Comparison of ENCODE assay signal across 15 cellular contexts in genomic region chr7:20343954-20344353, GRCh38. TPM values are rescaled to one million over a fixed set of nuclear protein-coding genes. Genes with fewer than 3 reads are reported as not detected.
A peak's percentile ranks its signal among the peaks of the same experiment; 100 is the strongest.
DNase-seq lines count a peak whose midpoint lies in the region; ATAC-seq, FAIRE-seq and TF ChIP-seq lines count a peak whose summit lies in the region.
"Had no signal": no experiment of that assay in that cellular context is flagged by ENCODE, and none has a peak within 500 bp of the region (broad histone marks: within the 10 kb centered on the region; RNA-seq: fewer than 3 reads in every experiment).

No MANE protein-coding gene starts in this region.

- 15% methylated on average over 2 of the region's 2 CpGs for WGBS in GM12878 (ENCODE audit: insufficient coverage, insufficient replicate concordance, low lambda C conversion rate, missing lambda C conversion rate)

- no peaks in the 10 kb centered on the region for H3K4me1 Mint-ChIP-seq in activated CD8-positive, alpha-beta T cell treated with anti-CD3 and anti-CD28 coated beads for 36 hours (ENCODE audit: low read depth)

- dilution Hi-C loops in keratinocyte (cut with MboI; ENCODE audit: extremely low pct_ligation_motif_present, low sequenced_read_pairs): no loop called here

- no peak for TF ChIP-seq EP300 in GM12878 (IDR thresholded peaks at IDR 0.05; ENCODE audit: borderline replicate concordance in 1 of 2, control insufficient read depth in 1 of 2, low read depth in 2 of 2, low read length in 2 of 2)

- no peak for TF ChIP-seq CTCF in GM12878 (IDR thresholded peaks at IDR 0.05 in 2 of 3, conservative IDR thresholded peaks at IDR 0.05 in 1 of 3; ENCODE audit: control insufficient read depth in 2 of 3, extremely low read depth in 1 of 3, insufficient read depth in 1 of 3, low read depth in 3 of 3, low read length in 3 of 3)
- no peak for TF ChIP-seq CTCF in keratinocyte (optimal IDR thresholded peaks at IDR 0.05 in 1 of 3, IDR thresholded peaks at IDR 0.05 in 1 of 3, conservative IDR thresholded peaks at IDR 0.05 in 1 of 3; ENCODE audit: extremely low read depth in 1 of 3, insufficient read depth in 2 of 3, low read length in 3 of 3)
- TF ChIP-seq CTCF in activated CD8-positive, alpha-beta T cell treated with anti-CD3 and anti-CD28 coated beads for 36 hours (IDR thresholded peaks at IDR 0.05): no peak

- H2AFZ ChIP-seq in GM12878 (ENCODE audit: control insufficient read depth, low read depth, low read length) (no peak overlapping the region), keratinocyte (ENCODE audit: control insufficient read depth, low read length) (no peak overlapping the region)
- H2AFZ ChIP-seq: GM23248 had no signal

- SMC1A ChIA-PET in GM12878 (lab: Charles Lee; ENCODE audit: uncharacterized antibody, unreplicated experiment): interaction anchor here (1.2 to 2.5 kb wide), 4 partner anchors 9 to 43 kb away, joined by 3 to 9 read pairs (median 6); no protein-coding TSS in a partner anchor

- DNase-seq in NCI-H748 (lab: John Stamatoyannopoulos, UW; ENCODE audit: unreplicated experiment) (peak; percentile 12), NCI-H748 treated with DMSO at 0.1 percent for 48 hours (lab: John Stamatoyannopoulos, UW) (no peak), GM12878 (ENCODE audit: low read depth, low spot score) (no peak), keratinocyte (ENCODE audit: low read depth, low spot score) (no peak), substantia nigra (lab: John Stamatoyannopoulos, UW) (no peak), NCI-H510A (lab: John Stamatoyannopoulos, UW) (no peak)
- no peak for DNase-seq in activated CD8-positive, alpha-beta T cell treated with anti-CD3 and anti-CD28 coated beads for 36 hours
- DNase-seq: Calu3; CD4-positive, alpha-beta T cell; DMS 273 treated with DMSO at 0.1 percent for 48 hours; GM23248 had no signal

- no peaks in the 10 kb centered on the region for H3K9me1 ChIP-seq in keratinocyte (ENCODE audit: control insufficient read depth, extremely low read depth, insufficient read depth, low read length)

- no peaks in the 10 kb centered on the region for H3K9me3 Mint-ChIP-seq in activated CD8-positive, alpha-beta T cell treated with anti-CD3 and anti-CD28 coated beads for 36 hours

- in situ Hi-C loops in GM12878 (cut with MboI): no loop called here

- no peaks in the 10 kb centered on the region; the same call in 2 of the 3 replicates for H3K9me3 ChIP-seq in GM12878 (replicated peaks; ENCODE audit: control insufficient read depth, insufficient read depth, low read length)
- no peaks in the 10 kb centered on the region for H3K9me3 ChIP-seq in keratinocyte (ENCODE audit: control insufficient read depth, low read depth, low read length)
- H3K9me3 ChIP-seq: BLaER1 treated with 17β-estradiol and CSF1 and Interleukin-3, amounts not matched to agents 10 nM and 100 nM had no signal

- H3K27me3 ChIP-seq in GM12878 (replicated peaks in 1 of 2; ENCODE audit: control insufficient read depth in 2 of 2, insufficient read depth in 2 of 2, low read length in 1 of 2): no peaks in the 10 kb centered on the region
- no peaks in the 10 kb centered on the region for H3K27me3 ChIP-seq in keratinocyte (ENCODE audit: control insufficient read depth, extremely low read depth, insufficient read depth, low read length)
- H3K27me3 ChIP-seq: BLaER1 treated with 17β-estradiol and CSF1 and Interleukin-3, amounts not matched to agents 10 nM and 100 nM had no signal

- H3K4me1 ChIP-seq in GM12878 (ENCODE audit: control insufficient read depth, insufficient read depth, low read length) (no peaks in the 10 kb centered on the region), keratinocyte (ENCODE audit: control insufficient read depth, extremely low read depth, insufficient read depth, low read length) (peaks cover 44% of the 10 kb centered on the region)
- H3K4me1 ChIP-seq: BLaER1 treated with 17β-estradiol and CSF1 and Interleukin-3, amounts not matched to agents 10 nM and 100 nM had no signal

- no peak for TF ChIP-seq POLR2A in GM12878 (IDR thresholded peaks at IDR 0.05; ENCODE audit: low read depth, low read length)

- H3K4me2 ChIP-seq in GM12878 (ENCODE audit: control insufficient read depth, insufficient read depth) (no peak overlapping the region), keratinocyte (ENCODE audit: control insufficient read depth, extremely low read depth, insufficient read depth, low read depth, low read length) (peak overlapping the region; percentile 18)
- H3K4me2 ChIP-seq: BLaER1 treated with 17β-estradiol and CSF1 and Interleukin-3, amounts not matched to agents 10 nM and 100 nM had no signal

- RAD21 ChIA-PET in GM12878 (lab: Charles Lee; ENCODE audit: unreplicated experiment): no interaction called here

- CTCF ChIA-PET in GM12878 (lab: Yijun Ruan, JAX): interaction anchor here (1.0 to 2.4 kb wide), 5 partner anchors 16 to 362 kb away, joined by 3 to 6 read pairs (median 4); no protein-coding TSS in a partner anchor
- CTCF ChIA-PET in activated CD8-positive, alpha-beta T cell treated with anti-CD3 and anti-CD28 coated beads for 36 hours (lab: Charles Lee): no interaction called here

- no peak overlapping the region for H3K27ac ChIP-seq in GM12878 (ENCODE audit: control insufficient read depth, insufficient read depth)
- no peak overlapping the region for H3K27ac ChIP-seq in keratinocyte (ENCODE audit: control insufficient read depth, insufficient read depth, low read length)
- H3K27ac ChIP-seq in substantia nigra (ENCODE audit: low read depth, low read length, poor library complexity, severe bottlenecking): peak overlapping the region; percentile 15
- H3K27ac ChIP-seq: BLaER1 treated with 17β-estradiol and CSF1 and Interleukin-3, amounts not matched to agents 10 nM and 100 nM; GM23248 had no signal

- H3K36me3 ChIP-seq in GM12878 (ENCODE audit: control insufficient read depth in 2 of 2, insufficient read depth in 2 of 2, low read length in 1 of 2) (no peaks in the 10 kb centered on the region), keratinocyte (ENCODE audit: control insufficient read depth in 2 of 2, extremely low read depth in 1 of 2, insufficient read depth in 2 of 2, low read length in 2 of 2) (no peaks in the 10 kb centered on the region)
- H3K36me3 ChIP-seq: BLaER1 treated with 17β-estradiol and CSF1 and Interleukin-3, amounts not matched to agents 10 nM and 100 nM had no signal

- FAIRE-seq in GM12878 (lab: Jason Lieb, UNC) (no peak), keratinocyte (lab: Jason Lieb, UNC) (peak; percentile 81)
- FAIRE-seq: GM18507, H54 had no signal

- H3K9ac ChIP-seq in GM12878 (ENCODE audit: control insufficient read depth, insufficient read depth, low read length) (no peak overlapping the region), keratinocyte (ENCODE audit: control insufficient read depth, extremely low read depth, insufficient read depth, low read length) (no peak overlapping the region)
- H3K9ac ChIP-seq: BLaER1 treated with 17β-estradiol and CSF1 and Interleukin-3, amounts not matched to agents 10 nM and 100 nM; GM23248 had no signal

- peaks cover 2% of the 10 kb centered on the region for H3K27me3 Mint-ChIP-seq in activated CD8-positive, alpha-beta T cell treated with anti-CD3 and anti-CD28 coated beads for 36 hours

- POLR2A ChIA-PET in GM12878 (lab: Charles Lee): interaction anchor here (1.1 kb wide), 2 partner anchors 9 to 11 kb away, joined by 3 to 5 read pairs; no protein-coding TSS in a partner anchor
- POLR2A ChIA-PET in activated CD8-positive, alpha-beta T cell treated with anti-CD3 and anti-CD28 coated beads for 36 hours (lab: Charles Lee): no interaction called here

- H3K4me3 ChIP-seq in GM12878 (no peak overlapping the region), keratinocyte (ENCODE audit: control insufficient read depth in 2 of 3, extremely low read depth in 1 of 3, insufficient read depth in 2 of 3, low read depth in 1 of 3, low read length in 3 of 3) (no peak overlapping the region)
- H3K4me3 ChIP-seq: BLaER1 treated with 17β-estradiol and CSF1 and Interleukin-3, amounts not matched to agents 10 nM and 100 nM; GM23248 had no signal

- no peaks in the 10 kb centered on the region for H3K79me2 ChIP-seq in GM12878 (ENCODE audit: control insufficient read depth, insufficient read depth, low read length)
- H3K79me2 ChIP-seq in keratinocyte (ENCODE audit: control insufficient read depth, insufficient read depth, low read length): peaks cover 22% of the 10 kb centered on the region

- H3K4me3 Mint-ChIP-seq in activated CD8-positive, alpha-beta T cell treated with anti-CD3 and anti-CD28 coated beads for 36 hours: no peak overlapping the region
- H3K4me3 Mint-ChIP-seq: CD4-positive, alpha-beta T cell had no signal

- ATAC-seq in GM12878 (peak; percentile 40), esophagus mucosa (no peak)
- ATAC-seq in activated CD8-positive, alpha-beta T cell treated with anti-CD3 and anti-CD28 coated beads for 36 hours: no peak

- no peak overlapping the region for H3K27ac Mint-ChIP-seq in activated CD8-positive, alpha-beta T cell treated with anti-CD3 and anti-CD28 coated beads for 36 hours
- H3K27ac Mint-ChIP-seq: CD4-positive, alpha-beta T cell had no signal

- BruUV-seq in GM12878 (replicated peaks; lab: Mats Ljungman, UMichigan): no TSS peak

- TF ChIP-seq RAD21 in GM12878 (IDR thresholded peaks at IDR 0.05; ENCODE audit: insufficient read depth, low read depth, low read length): no peak

- H3K36me3 Mint-ChIP-seq in activated CD8-positive, alpha-beta T cell treated with anti-CD3 and anti-CD28 coated beads for 36 hours (ENCODE audit: low read depth): no peaks in the 10 kb centered on the region

- intact Hi-C loops in GM12878 (cut with micrococcal nuclease; ENCODE audit: unreplicated experiment): no loop called here
- intact Hi-C loops in activated CD8-positive, alpha-beta T cell treated with anti-CD3 and anti-CD28 coated beads for 36 hours (cut with micrococcal nuclease): no loop called here

- H4K20me1 ChIP-seq in GM12878 (ENCODE audit: control insufficient read depth, insufficient read depth) (no peaks in the 10 kb centered on the region), keratinocyte (ENCODE audit: control insufficient read depth, extremely low read depth, insufficient read depth, low read length) (no peaks in the 10 kb centered on the region)
- H4K20me1 ChIP-seq: BLaER1 treated with 17β-estradiol and CSF1 and Interleukin-3, amounts not matched to agents 10 nM and 100 nM had no signal

RNA-seq across cellular contexts. Expression of gene ITGB8, which starts 13.3 kb away (rescaled TPM):
- 157 and 162 TPM in 2 replicates for total RNA-seq in GM12878 (2013; cell fraction: nucleolus; rRNA removed)
- total RNA-seq in GM12878 (2014; rRNA removed) (3.1 and 3.9 TPM in 2 replicates), GM12878 (2014; rRNA removed; fragmentation: Illumina TruSeq; extraction: Trizol) (3.0 TPM in 2 replicates), GM12878 (2021) (3.0 and 3.2 TPM in 2 replicates), esophagus mucosa (16.3 TPM)
- 0.29 TPM for polyA plus RNA-seq in GM12878 (2011; ENCODE audit: low read depth)
- polyA plus RNA-seq in GM12878 (2011; rRNA removed) (26.2 and 45.6 TPM in 2 replicates), GM12878 (2014; fragmentation: Illumina TruSeq; extraction: Trizol) (1.6 and 2.2 TPM in 2 replicates), GM12878 (2014; fragmentation: Nextera tagmentation; extraction: Ambion mirVana) (under 1 TPM; 0.37 to 0.40 TPM), GM12878 (2014; rRNA removed) (1.4 TPM in 2 replicates), GM12878 (2016; fragmentation: Nextera tagmentation; extraction: Ambion mirVana) (1 to 10 TPM in 1 of 2 experiments, under 1 TPM in 1; 0.95 to 1.4 TPM), keratinocyte (8.3 to 14.3 TPM (median 10.9 TPM) in 3 replicates)
- polyA plus RNA-seq in GM12878 (2011; cell fraction: cytosol; rRNA removed): 10.0 and 11.0 TPM in 2 replicates
- 59.4 and 69.9 TPM in 2 replicates for polyA plus RNA-seq in GM12878 (2011; cell fraction: nucleus; rRNA removed)
- polyA plus RNA-seq in GM12878 (2012): 0.55 and 0.60 TPM in 2 replicates
- polyA minus RNA-seq in GM12878 (2011; rRNA and poly(A)+ RNA removed): 119 and 122 TPM in 2 replicates
- 24.3 and 26.2 TPM in 2 replicates for polyA minus RNA-seq in GM12878 (2011; cell fraction: cytosol; rRNA and poly(A)+ RNA removed)
- polyA minus RNA-seq in GM12878 (2011; cell fraction: nucleus; rRNA and poly(A)+ RNA removed): 168 and 290 TPM in 2 replicates
- polyA plus RNA-seq in keratinocyte (2011; ENCODE audit: low read depth): 5.0 TPM
- polyA plus RNA-seq in keratinocyte (2011; cell fraction: cytosol; rRNA removed): 2.7 and 6.3 TPM in 2 replicates
- polyA plus RNA-seq in keratinocyte (2011; cell fraction: nucleus; rRNA removed): 16.3 and 19.7 TPM in 2 replicates
- polyA plus RNA-seq in keratinocyte (2012; ENCODE audit: low replicate concordance): 9.8 and 12.7 TPM in 2 replicates
- 27.1 to 59.0 TPM (median 50.8 TPM) in 3 replicates for polyA minus RNA-seq in keratinocyte
- polyA minus RNA-seq in keratinocyte (2011; cell fraction: cytosol; rRNA and poly(A)+ RNA removed): 25.1 TPM
- polyA minus RNA-seq in keratinocyte (2011; cell fraction: nucleus; rRNA and poly(A)+ RNA removed): 65.6 and 86.9 TPM in 2 replicates
- total RNA-seq in activated CD8-positive, alpha-beta T cell treated with anti-CD3 and anti-CD28 coated beads for 36 hours: not detected
- total RNA-seq: CD4-positive, alpha-beta T cell had no signal

Comparison
In these comparisons a context has a peak if more than half of its experiments do, and no peak if none do; other contexts are left out.
1. RNA of gene ITGB8, which starts 13.3 kb away (total RNA-seq): 16.3 TPM in esophagus mucosa (single experiment) and 3.0 to 162 TPM in GM12878; not detected in activated CD8-positive, alpha-beta T cell treated with anti-CD3 and anti-CD28 coated beads for 36 hours; every median in the first group is over 4 times any median in the second.